ENCODE assay signal across 30 cellular contexts in the genomic region with DNA sequence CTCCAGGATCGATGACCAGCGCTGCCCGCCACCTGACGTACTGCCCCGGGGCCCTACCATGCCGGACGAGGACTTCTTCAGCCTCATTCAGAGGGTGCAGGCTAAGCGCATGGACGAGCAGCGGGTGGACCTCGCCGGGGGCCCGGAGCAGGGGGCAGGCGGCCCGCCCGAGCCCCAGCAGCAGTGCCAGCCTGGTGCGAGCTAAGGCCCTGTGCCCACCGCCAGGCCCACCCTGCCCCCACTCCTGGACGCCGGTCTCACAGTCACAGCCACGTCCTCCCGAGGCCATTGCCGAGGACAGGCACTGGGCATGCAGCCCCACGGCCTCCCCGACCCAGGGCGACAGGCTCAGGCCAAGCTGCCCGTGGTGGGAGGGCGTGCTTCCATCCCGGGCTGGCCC.
"Had no signal": no experiment of that assay in that cellular context is flagged by ENCODE, and none has a peak within 500 bp of the region (broad histone marks: within the 10 kb centered on the region; RNA-seq: fewer than 3 reads in every experiment).

No MANE protein-coding gene starts in this region.

- H3K9me3 ChIP-seq: body of pancreas, esophagus muscularis mucosa, gastrocnemius medialis had no signal

- H3K27ac ChIP-seq: body of pancreas, esophagus muscularis mucosa, foreskin keratinocyte, gastrocnemius medialis, WERI-Rb-1 had no signal

- H3K4me1 ChIP-seq: foreskin keratinocyte had no signal

- H3K36me3 ChIP-seq: gastrocnemius medialis had no signal

- ATAC-seq: activated CD4-positive, CD25-positive, alpha-beta regulatory T cell treated with anti-CD3 and anti-CD28 coated beads, Interleukin-2, amount 50 U/mL, for 24 hours; activated CD8-positive, alpha-beta T cell treated with anti-CD3 and anti-CD28 coated beads for 36 hours; activated T-cell treated with anti-CD3 and anti-CD28 coated beads, Interleukin-2, amount 50 U/mL, for 4 hours; activated T-helper 17 cell treated with anti-CD3 and anti-CD28 coated beads, Interleukin-2, amount 50 U/mL, for 72 hours; body of pancreas; effector memory CD8-positive, alpha-beta T cell; foreskin keratinocyte; gastrocnemius medialis; T-helper 17 cell had no signal

- H3K4me3 ChIP-seq: body of pancreas, esophagus muscularis mucosa, gastrocnemius medialis had no signal

- FAIRE-seq: colon had no signal

- H3K27me3 ChIP-seq: body of pancreas, esophagus muscularis mucosa, gastrocnemius medialis had no signal

- DNase-seq: activated B cell treated with CpG ODN at 0.5 μM for 24 hours; activated CD4-positive, alpha-beta T cell treated with anti-CD3 and anti-CD28 coated beads for 48 hours; activated CD4-positive, alpha-beta T cell treated with anti-CD3 and anti-CD28 coated beads, Interleukin-2, amount 50 U/mL, for 1 hour; activated CD4-positive, alpha-beta T cell treated with anti-CD3 and anti-CD28 coated beads, Interleukin-2, amount 50 U/mL, for 48 hours; activated CD8-positive, alpha-beta memory T cell treated with anti-CD3 and anti-CD28 coated beads for 24 hours; activated CD8-positive, alpha-beta T cell treated with anti-CD3 and anti-CD28 coated beads for 36 hours; activated effector memory CD4-positive, alpha-beta T cell treated with Interleukin-2 at 50 U/mL for 16 hours; activated gamma-delta T cell treated with Interleukin-2 at 50 U/mL for 16 hours; activated naive CD4-positive, alpha-beta T cell treated with anti-CD3 and anti-CD28 coated beads, Interleukin-2, amount 50 U/mL, for 16 hours; activated naive CD4-positive, alpha-beta T cell treated with Interleukin-2 at 50 U/mL for 16 hours; activated T-cell treated with anti-CD3 and anti-CD28 coated beads, Interleukin-2, amount 50 U/mL, for 4 hours; amygdala; aorta; body of pancreas; caudate nucleus; cortex of kidney; dermis blood vessel endothelial cell; effector CD4-positive, alpha-beta T cell; effector memory CD8-positive, alpha-beta T cell; erythroblast; foreskin keratinocyte; gastrocnemius medialis; glutamatergic neuron; T-helper 17 cell; T1000; WERI-Rb-1 had no signal
